ENCODE assay signal across 8 cellular contexts in the genomic region with DNA sequence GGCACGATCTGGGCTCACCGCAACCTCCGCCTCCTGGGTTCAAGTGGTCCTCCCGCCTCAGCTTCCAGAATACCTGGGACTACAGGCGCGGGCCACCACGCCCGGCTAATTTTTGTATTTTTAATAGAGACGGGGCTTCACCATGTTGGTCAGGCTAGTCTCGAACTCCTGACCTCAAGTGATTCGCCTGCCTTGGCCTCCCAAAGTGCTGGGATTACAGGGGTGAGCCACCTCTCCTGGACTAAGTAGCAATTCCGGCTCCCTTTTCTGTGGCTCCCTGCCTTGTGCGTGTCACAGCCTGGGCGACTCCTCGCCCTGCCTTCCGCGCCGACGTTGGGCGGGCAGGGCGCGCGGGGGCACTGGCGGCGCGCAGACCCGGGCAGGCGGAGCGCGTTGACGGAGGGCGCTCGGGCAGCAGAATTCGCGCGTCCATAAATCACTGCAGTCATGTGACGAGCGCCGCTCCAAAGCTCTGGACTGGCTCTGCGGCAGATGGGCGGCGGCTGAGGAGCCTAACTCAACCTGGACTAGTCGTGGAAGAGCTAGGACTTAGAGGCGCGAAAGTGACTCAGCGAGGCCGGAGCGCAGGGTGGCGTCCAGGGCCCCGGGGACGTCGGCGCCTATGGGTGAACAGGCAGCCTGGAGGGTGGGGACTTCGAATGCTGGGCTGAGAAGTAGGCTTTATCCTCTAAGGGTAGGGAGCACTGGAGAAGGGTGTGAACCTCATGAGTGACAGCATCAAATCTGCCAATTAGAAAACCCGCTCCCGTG. TPM values are rescaled to one million over a fixed set of nuclear protein-coding genes. Genes with fewer than 3 reads are reported as not detected.
DNase-seq lines count a peak whose midpoint lies in the region; ATAC-seq, FAIRE-seq and TF ChIP-seq lines count a peak whose summit lies in the region.

No MANE protein-coding gene starts in this region.

- POLR2A ChIA-PET in AG04449 (lab: Yijun Ruan, JAX): no interaction called here

- CTCF ChIA-PET in AG04449 (lab: Yijun Ruan, JAX): interaction anchor here (0.7 to 3.5 kb wide), 5 partner anchors 7 to 24 kb away, joined by 3 to 33 read pairs (median 4); partner anchors contain the start of gene DNM1

- TF ChIP-seq POLR2A in GM12892 (IDR thresholded peaks at IDR 0.05; ENCODE audit: low read depth, low read length): no peak

- no peak for TF ChIP-seq CTCF in AG04449 (IDR thresholded peaks at IDR 0.05; ENCODE audit: insufficient read depth, low read length, missing control alignments)
- TF ChIP-seq CTCF in GM12872 (IDR thresholded peaks at IDR 0.05; ENCODE audit: insufficient read depth, low read depth, low read length): peak; percentile 29; the same call in 1 of the 3 replicates
- TF ChIP-seq CTCF in VCaP (conservative IDR thresholded peaks at IDR 0.05): peak; percentile 17; the same call in 1 of the 2 replicates
- no peak for TF ChIP-seq CTCF in nephron (IDR thresholded peaks at IDR 0.05; ENCODE audit: unreplicated experiment in 3 of 3)

- H3K4me3 Mint-ChIP-seq in nephron: peak overlapping the region; percentile 31 to 54 (median 53)

- no peak for ATAC-seq in GM18868 (IDR thresholded peaks at IDR 0.05; ENCODE audit: unreplicated experiment)

- peak overlapping the region; percentile 24 for H3K4me3 ChIP-seq in AG04449 (ENCODE audit: low read depth, low read length)

- H3K27ac ChIP-seq in VCaP: peak overlapping the region; percentile 90

- DNase-seq in AG04449 (ENCODE audit: low read depth, low spot score) (no peak), NCI-H1930 (lab: John Stamatoyannopoulos, UW) (peak; percentile 19 to 28), fibroblast of peridontal ligament (ENCODE audit: extremely low read depth) (peak; percentile 79), GM12892 (ENCODE audit: insufficient read length) (no peak)

- no peaks in the 10 kb centered on the region for H3K27me3 Mint-ChIP-seq in nephron (ENCODE audit: low read depth)

- peaks cover 9% of the 10 kb centered on the region for H3K4me1 Mint-ChIP-seq in nephron

- H3K9me3 Mint-ChIP-seq in nephron: no peaks in the 10 kb centered on the region

- no peak overlapping the region for H3K27ac Mint-ChIP-seq in nephron

- peaks cover 17% of the 10 kb centered on the region for H3K36me3 Mint-ChIP-seq in nephron (ENCODE audit: low read depth)

- FAIRE-seq in GM12892 (lab: Jason Lieb, UNC): no peak

RNA-seq across cellular contexts. Expression of gene CIZ1, which starts 1.4 kb away (rescaled TPM):
- polyA plus RNA-seq in GM12892 (2012; ENCODE audit: missing spikeins): 38.6 TPM

RNA-seq across cellular contexts. Expression of gene DNM1, which starts 10.4 kb away (rescaled TPM):
- 0.36 TPM for polyA plus RNA-seq in GM12892 (2012; ENCODE audit: missing spikeins)

RNA-seq across cellular contexts. Expression of gene BBLN, which starts 32.7 kb away (rescaled TPM):
- 27.5 TPM for polyA plus RNA-seq in GM12892 (2012; ENCODE audit: missing spikeins)

RNA-seq across cellular contexts. Expression of gene LCN2, which starts 43.5 kb away (rescaled TPM):
- polyA plus RNA-seq in GM12892 (2012; ENCODE audit: missing spikeins): not detected

Comparison
In these comparisons a context has a peak if more than half of its experiments do, and no peak if none do; other contexts are left out.
1. DNase-seq: peak in NCI-H1930 (2 of 2) and fibroblast of peridontal ligament (single experiment); none in AG04449 (single experiment) and GM12892 (single experiment).
2. CTCF ChIP-seq: peak in GM12872 (single experiment) and VCaP (single experiment); none in AG04449 (single experiment) and nephron (0 of 3).